8 cellular contexts compared by ENCODE assay signal in the genomic region with DNA sequence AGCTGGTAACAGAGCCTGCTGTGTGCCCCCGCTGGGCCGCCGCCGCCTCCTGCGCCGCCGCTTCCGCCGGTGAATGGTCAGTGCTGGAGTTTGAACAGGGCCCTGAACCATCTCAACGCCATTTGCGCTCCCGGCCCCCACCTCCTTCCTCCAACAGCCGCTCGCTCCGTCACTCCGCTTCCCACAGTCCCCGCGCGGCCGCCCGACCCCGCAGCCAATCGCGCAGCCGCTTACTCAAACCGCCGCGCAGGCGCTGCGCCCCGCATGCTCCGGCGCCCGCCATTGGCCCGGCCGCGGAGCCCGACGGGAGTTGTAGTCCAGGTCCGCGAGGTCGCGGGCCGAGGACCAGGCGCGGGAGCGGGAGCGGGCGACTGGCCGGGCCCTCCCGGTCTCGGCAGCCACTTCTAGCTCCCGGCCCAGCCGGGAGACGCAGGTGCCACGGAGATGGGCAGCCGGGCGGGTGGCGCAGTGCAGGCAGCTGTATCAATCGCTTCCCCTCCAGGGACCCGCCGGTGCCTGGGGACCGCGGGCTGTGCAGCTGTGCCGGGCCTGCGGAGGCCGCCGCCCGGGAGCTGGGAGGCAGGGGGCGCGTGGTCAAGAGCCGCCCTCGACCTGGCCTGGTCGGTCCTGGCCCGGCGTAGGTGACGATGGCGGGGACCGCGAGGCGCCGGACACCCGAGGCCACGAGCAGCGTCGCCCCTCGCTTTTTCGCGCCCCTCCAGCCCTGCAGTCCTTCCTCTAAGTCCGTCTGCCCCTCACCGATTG. TPM values are rescaled to one million over a fixed set of nuclear protein-coding genes. Genes with fewer than 3 reads are reported as not detected.
DNase-seq lines count a peak whose midpoint lies in the region; ATAC-seq and TF ChIP-seq lines count a peak whose summit lies in the region.

A gene with protein sequence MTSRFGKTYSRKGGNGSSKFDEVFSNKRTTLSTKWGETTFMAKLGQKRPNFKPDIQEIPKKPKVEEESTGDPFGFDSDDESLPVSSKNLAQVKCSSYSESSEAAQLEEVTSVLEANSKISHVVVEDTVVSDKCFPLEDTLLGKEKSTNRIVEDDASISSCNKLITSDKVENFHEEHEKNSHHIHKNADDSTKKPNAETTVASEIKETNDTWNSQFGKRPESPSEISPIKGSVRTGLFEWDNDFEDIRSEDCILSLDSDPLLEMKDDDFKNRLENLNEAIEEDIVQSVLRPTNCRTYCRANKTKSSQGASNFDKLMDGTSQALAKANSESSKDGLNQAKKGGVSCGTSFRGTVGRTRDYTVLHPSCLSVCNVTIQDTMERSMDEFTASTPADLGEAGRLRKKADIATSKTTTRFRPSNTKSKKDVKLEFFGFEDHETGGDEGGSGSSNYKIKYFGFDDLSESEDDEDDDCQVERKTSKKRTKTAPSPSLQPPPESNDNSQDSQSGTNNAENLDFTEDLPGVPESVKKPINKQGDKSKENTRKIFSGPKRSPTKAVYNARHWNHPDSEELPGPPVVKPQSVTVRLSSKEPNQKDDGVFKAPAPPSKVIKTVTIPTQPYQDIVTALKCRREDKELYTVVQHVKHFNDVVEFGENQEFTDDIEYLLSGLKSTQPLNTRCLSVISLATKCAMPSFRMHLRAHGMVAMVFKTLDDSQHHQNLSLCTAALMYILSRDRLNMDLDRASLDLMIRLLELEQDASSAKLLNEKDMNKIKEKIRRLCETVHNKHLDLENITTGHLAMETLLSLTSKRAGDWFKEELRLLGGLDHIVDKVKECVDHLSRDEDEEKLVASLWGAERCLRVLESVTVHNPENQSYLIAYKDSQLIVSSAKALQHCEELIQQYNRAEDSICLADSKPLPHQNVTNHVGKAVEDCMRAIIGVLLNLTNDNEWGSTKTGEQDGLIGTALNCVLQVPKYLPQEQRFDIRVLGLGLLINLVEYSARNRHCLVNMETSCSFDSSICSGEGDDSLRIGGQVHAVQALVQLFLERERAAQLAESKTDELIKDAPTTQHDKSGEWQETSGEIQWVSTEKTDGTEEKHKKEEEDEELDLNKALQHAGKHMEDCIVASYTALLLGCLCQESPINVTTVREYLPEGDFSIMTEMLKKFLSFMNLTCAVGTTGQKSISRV (N-terminal part only) (minus strand): TSS at position 173 of the 765 bp plus-strand sequence. CDS start 3,723 bp downstream, outside the sequence.

- peak within 1 kb of the TSS; percentile 80 to 97 (median 93) for H3K4me2 ChIP-seq in BLaER1 treated with 17β-estradiol and CSF1 and Interleukin-3, amounts not matched to agents 10 nM and 100 nM

- peak within 1 kb of the TSS; percentile 92 to 99 (median 96) for H3K4me3 ChIP-seq in BLaER1 treated with 17β-estradiol and CSF1 and Interleukin-3, amounts not matched to agents 10 nM and 100 nM
- peak within 1 kb of the TSS; percentile 98 for H3K4me3 ChIP-seq in coronary artery

- peaks cover 62% of the 10 kb centered on the region for H3K4me1 Mint-ChIP-seq in activated CD4-positive, alpha-beta T cell treated with anti-CD3 and anti-CD28 coated beads, Interleukin-2, amount 10 ng/mL, durations not matched to agents 7 days and 5 days

- DNase-seq in NCI-H69 (lab: John Stamatoyannopoulos, UW): peak; percentile 95
- DNase-seq in activated CD4-positive, alpha-beta T cell treated with anti-CD3 and anti-CD28 coated beads, Interleukin-2, amount 10 ng/mL, durations not matched to agents 7 days and 5 days: peak; percentile 94
- peak; percentile 96 for DNase-seq in coronary artery (ENCODE audit: low spot score)
- peak; percentile 94 to 95 for DNase-seq in left colon
- peak; percentile 88 to 91 for DNase-seq in stimulated activated CD4-positive, alpha-beta T cell treated with anti-CD3 and anti-CD28 coated beads, Interleukin-1b, Interleukin-23, amount 100 ng/mL, for 4 hours (ENCODE audit: low read depth in 2 of 2)

- no peaks in the 10 kb centered on the region for H3K9me3 Mint-ChIP-seq in activated CD4-positive, alpha-beta T cell treated with anti-CD3 and anti-CD28 coated beads, Interleukin-2, amount 10 ng/mL, durations not matched to agents 7 days and 5 days

- H3K27ac ChIP-seq in BLaER1 treated with 17β-estradiol and CSF1 and Interleukin-3, amounts not matched to agents 10 nM and 100 nM: peak within 1 kb of the TSS; percentile 94 to 99 (median 97)
- H3K27ac ChIP-seq in coronary artery: peak within 1 kb of the TSS; percentile 95 to 99

- peaks cover 17 to 32% (median 20%) of the 10 kb centered on the region in 11 experiments for H3K36me3 ChIP-seq in BLaER1 treated with 17β-estradiol and CSF1 and Interleukin-3, amounts not matched to agents 10 nM and 100 nM

- no peaks in the 10 kb centered on the region for H3K27me3 Mint-ChIP-seq in activated CD4-positive, alpha-beta T cell treated with anti-CD3 and anti-CD28 coated beads, Interleukin-2, amount 10 ng/mL, durations not matched to agents 7 days and 5 days

- CTCF ChIA-PET in activated CD4-positive, alpha-beta T cell treated with anti-CD3 and anti-CD28 coated beads, Interleukin-2, amount 10 ng/mL, durations not matched to agents 7 days and 5 days (lab: Charles Lee): interaction anchor here (0.7 to 1.2 kb wide), 4 partner anchors 23 to 122 kb away, joined by 3 read pairs; no protein-coding TSS in a partner anchor

- H3K27ac Mint-ChIP-seq in activated CD4-positive, alpha-beta T cell treated with anti-CD3 and anti-CD28 coated beads, Interleukin-2, amount 10 ng/mL, durations not matched to agents 7 days and 5 days: peak within 1 kb of the TSS; percentile 92

- POLR2A ChIA-PET in activated CD4-positive, alpha-beta T cell treated with anti-CD3 and anti-CD28 coated beads, Interleukin-2, amount 10 ng/mL, durations not matched to agents 7 days and 5 days (lab: Charles Lee): no interaction called here

- intact Hi-C loops in left colon (cut with DNase I, micrococcal nuclease): no loop called here

- peak; percentile 95 for ATAC-seq in GM19328 (IDR thresholded peaks at IDR 0.05; ENCODE audit: unreplicated experiment)
- ATAC-seq in HG03469 (IDR thresholded peaks at IDR 0.05; ENCODE audit: unreplicated experiment): peak; percentile 96
- ATAC-seq in left colon: peak; percentile 94

- no peaks in the 10 kb centered on the region for H3K9me3 ChIP-seq in BLaER1 treated with 17β-estradiol and CSF1 and Interleukin-3, amounts not matched to agents 10 nM and 100 nM (replicated peaks in 1 of 11)

- H4K20me1 ChIP-seq in BLaER1 treated with 17β-estradiol and CSF1 and Interleukin-3, amounts not matched to agents 10 nM and 100 nM: peaks cover 41 to 50% (median 42%) of the 10 kb centered on the region in 11 experiments

- H3K4me1 ChIP-seq in BLaER1 treated with 17β-estradiol and CSF1 and Interleukin-3, amounts not matched to agents 10 nM and 100 nM: peaks cover 44 to 65% (median 57%) of the 10 kb centered on the region in 10 experiments

- TF ChIP-seq CTCF in coronary artery (IDR thresholded peaks at IDR 0.05): no peak

- H3K9ac ChIP-seq in BLaER1 treated with 17β-estradiol and CSF1 and Interleukin-3, amounts not matched to agents 10 nM and 100 nM: peak within 1 kb of the TSS; percentile 95 to 99 (median 97)

- peaks cover 26% of the 10 kb centered on the region for H3K36me3 Mint-ChIP-seq in activated CD4-positive, alpha-beta T cell treated with anti-CD3 and anti-CD28 coated beads, Interleukin-2, amount 10 ng/mL, durations not matched to agents 7 days and 5 days (ENCODE audit: low read depth)

- no peaks in the 10 kb centered on the region; a peak in 1 of 22 replicates for H3K27me3 ChIP-seq in BLaER1 treated with 17β-estradiol and CSF1 and Interleukin-3, amounts not matched to agents 10 nM and 100 nM

- H3K4me3 Mint-ChIP-seq in activated CD4-positive, alpha-beta T cell treated with anti-CD3 and anti-CD28 coated beads, Interleukin-2, amount 10 ng/mL, durations not matched to agents 7 days and 5 days: peak within 1 kb of the TSS; percentile 89

RNA-seq across cellular contexts. Expression of the gene that starts here (rescaled TPM):
- total RNA-seq in activated CD4-positive, alpha-beta T cell treated with anti-CD3 and anti-CD28 coated beads, Interleukin-2, amount 10 ng/mL, durations not matched to agents 7 days and 5 days: 10 to 100 TPM; 50.3 to 54.4 TPM
- total RNA-seq in left colon: 10 to 100 TPM; 32.8 to 33.6 TPM

Comparison
In these comparisons a context has a peak if more than half of its experiments do, and no peak if none do; other contexts are left out.
1. Peak in every context shown above with its lines: DNase-seq, ATAC-seq, H3K4me3 ChIP-seq and H3K27ac ChIP-seq.